8 cellular contexts compared by ENCODE assay signal in the genomic region with DNA sequence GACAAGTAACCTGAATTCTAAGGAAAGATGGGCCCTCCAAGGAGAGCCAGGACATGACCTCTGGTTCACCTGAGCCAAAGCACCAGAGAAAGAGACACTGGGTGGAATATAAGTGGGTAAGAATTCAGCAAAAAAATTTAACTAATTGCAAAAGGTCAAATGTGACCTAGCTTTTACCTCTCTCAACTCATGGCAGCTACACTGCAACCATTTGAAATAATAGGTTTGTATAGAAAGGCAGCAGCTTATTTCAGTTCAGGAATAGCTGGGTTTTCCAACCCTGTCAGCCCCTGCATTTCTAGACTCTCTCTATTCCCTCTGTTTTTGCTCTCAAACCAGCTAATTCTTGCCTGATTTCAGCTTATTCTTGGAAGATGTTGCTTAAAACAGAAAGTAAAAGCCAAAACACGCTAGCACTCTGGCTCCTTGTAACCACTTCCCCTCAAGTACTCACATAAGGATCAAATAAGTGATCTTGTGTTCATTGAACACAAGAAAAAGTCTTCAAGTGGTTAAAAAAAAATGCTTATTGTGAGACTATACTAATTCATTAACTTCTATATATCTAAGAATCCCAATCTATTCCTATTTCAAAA.
A peak's percentile ranks its signal among the peaks of the same experiment; 100 is the strongest.
DNase-seq lines count a peak whose midpoint lies in the region; ATAC-seq, FAIRE-seq and TF ChIP-seq lines count a peak whose summit lies in the region.

No MANE protein-coding gene starts in this region.

- H3K4me1 ChIP-seq in mucosa of descending colon (ENCODE audit: low read depth) (no peaks in the 10 kb centered on the region), hepatocyte (ENCODE audit: insufficient read depth) (no peaks in the 10 kb centered on the region)

- H3K4me3 ChIP-seq in mucosa of descending colon (no peak overlapping the region), hepatocyte (no peak overlapping the region)

- no peaks in the 10 kb centered on the region for H3K36me3 ChIP-seq in KOPT-K1 (ENCODE audit: insufficient read depth, low read length)
- H3K36me3 ChIP-seq in mucosa of descending colon (ENCODE audit: low read depth) = no peaks in the 10 kb centered on the region
- no peaks in the 10 kb centered on the region for H3K36me3 ChIP-seq in hepatocyte (replicated peaks; ENCODE audit: insufficient read depth, low read depth)

- H3K27me3 ChIP-seq in hepatocyte = no peaks in the 10 kb centered on the region

- H3K9me2 ChIP-seq in hepatocyte (replicated peaks; ENCODE audit: insufficient read depth) = no peaks in the 10 kb centered on the region

- no peaks in the 10 kb centered on the region for H4K20me1 ChIP-seq in hepatocyte (ENCODE audit: insufficient read depth, poor library complexity, severe bottlenecking)

- TF ChIP-seq POLR2A in GM12892 (IDR thresholded peaks at IDR 0.05; ENCODE audit: low read depth, low read length) = no peak

- intact Hi-C loops in mucosa of descending colon (cut with DNase I, micrococcal nuclease) = no loop called here

- peak overlapping the region; percentile 57 for H3K27ac ChIP-seq in KOPT-K1 (ENCODE audit: low read depth, low read length, poor library complexity, severe bottlenecking)
- H3K27ac ChIP-seq in hepatocyte = no peak overlapping the region
- no peak overlapping the region for H3K27ac ChIP-seq in RWPE1

- H3K79me2 ChIP-seq in hepatocyte = no peaks in the 10 kb centered on the region

- DNase-seq in GM12892 (ENCODE audit: insufficient read length) = peak; percentile 1
- DNase-seq in dedifferentiated amniotic fluid mesenchymal stem cell (ENCODE audit: extremely low spot score) = peak; percentile 26
- DNase-seq in mucosa of descending colon = no peak
- no peak for DNase-seq in hepatocyte (ENCODE audit: low spot score)
- DNase-seq in RWPE1 (ENCODE audit: low spot score) = no peak
- DNase-seq in inferior parietal cortex (ENCODE audit: extremely low spot score) = no peak

- POLR2A ChIA-PET in RWPE1 (lab: Yijun Ruan, JAX; ENCODE audit: low non-redundant PET) = no interaction called here

- no peak overlapping the region for H3K4me2 ChIP-seq in hepatocyte

- H2AFZ ChIP-seq in hepatocyte = no peak overlapping the region

- TF ChIP-seq CTCF in mucosa of descending colon (IDR thresholded peaks at IDR 0.05) = no peak
- TF ChIP-seq CTCF in hepatocyte (IDR thresholded peaks at IDR 0.05; ENCODE audit: poor library complexity) = no peak
- no peak for TF ChIP-seq CTCF in RWPE1 (conservative IDR thresholded peaks at IDR 0.05; ENCODE audit: low read depth)

- CTCF ChIA-PET in RWPE1 (lab: Yijun Ruan, JAX) = interaction anchor here (0.6 kb wide), 1 partner anchor 1626 kb away, joined by 3 read pairs; no protein-coding TSS in a partner anchor

- FAIRE-seq in GM12892 (lab: Jason Lieb, UNC) = peak; percentile 84

- WGBS in hepatocyte (ENCODE audit: low lambda C conversion rate, missing lambda C conversion rate) = 89% methylated on average over 1 of the region's 1 CpG

- no peaks in the 10 kb centered on the region for H3K9me3 ChIP-seq in KOPT-K1 (ENCODE audit: insufficient read depth, low read length, poor library complexity, severe bottlenecking)
- no peaks in the 10 kb centered on the region for H3K9me3 ChIP-seq in mucosa of descending colon
- H3K9me3 ChIP-seq in hepatocyte (ENCODE audit: low read depth) = no peaks in the 10 kb centered on the region

- ATAC-seq in GM21576 (IDR thresholded peaks at IDR 0.05; ENCODE audit: unreplicated experiment) (peak; percentile 92), mucosa of descending colon (no peak)

Comparison
In these comparisons a context has a peak if more than half of its experiments do, and no peak if none do; other contexts are left out.
1. DNase-seq: peak in GM12892 (single experiment) and dedifferentiated amniotic fluid mesenchymal stem cell (single experiment); none in mucosa of descending colon (0 of 3), hepatocyte (single experiment), RWPE1 (single experiment) and inferior parietal cortex (single experiment).